9 cellular contexts compared by ENCODE assay signal in the genomic region with DNA sequence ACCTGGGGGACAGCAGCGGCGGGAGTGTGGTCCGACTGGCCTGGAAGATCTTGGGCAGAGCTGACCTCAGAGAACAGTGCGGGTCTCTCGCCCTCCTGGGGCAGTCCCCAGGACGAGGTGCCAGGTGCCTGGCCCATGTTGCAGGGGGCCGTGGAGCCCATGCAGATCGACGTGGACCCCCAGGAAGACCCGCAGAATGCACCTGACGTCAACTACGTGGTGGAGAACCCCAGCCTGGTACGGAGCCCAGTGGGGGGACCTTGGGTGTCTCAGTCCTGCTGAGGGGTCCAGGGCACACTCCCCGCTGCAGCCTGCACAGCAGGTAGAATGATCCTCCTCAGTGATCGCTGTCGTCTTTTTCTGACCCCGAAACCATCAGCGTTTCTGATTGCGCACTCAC. TPM values are rescaled to one million over a fixed set of nuclear protein-coding genes. Genes with fewer than 3 reads are reported as not detected.
A peak's percentile ranks its signal among the peaks of the same experiment; 100 is the strongest.
DNase-seq lines count a peak whose midpoint lies in the region; ATAC-seq and TF ChIP-seq lines count a peak whose summit lies in the region.
"Had no signal": no experiment of that assay in that cellular context is flagged by ENCODE, and none has a peak within 500 bp of the region (broad histone marks: within the 10 kb centered on the region; RNA-seq: fewer than 3 reads in every experiment).

No MANE protein-coding gene starts in this region.

- H3K4me1 ChIP-seq in spleen = peaks cover 20 to 85% (median 44%) of the 10 kb centered on the region in 6 donors

- WGBS in spleen, 5 donors = 86 to 96% (median 92%) methylated on average over 10 to 19 of the region's 19 CpGs

- H3K27me3 ChIP-seq in spleen (replicated peaks in 1 of 7) = no peaks in the 10 kb centered on the region
- H3K27me3 ChIP-seq: tibial nerve had no signal

- CTCF ChIA-PET in activated B cell treated with CpG ODN at 0.5 μM for 24 hours (lab: Charles Lee) = no interaction called here

- no peaks in the 10 kb centered on the region for H3K9me3 ChIP-seq in spleen
- H3K9me3 ChIP-seq: tibial nerve had no signal

- peak overlapping the region; percentile 67 to 81 for H3K4me3 ChIP-seq in foreskin fibroblast (ENCODE audit: low read depth in 1 of 2, low read length in 2 of 2)
- H3K4me3 ChIP-seq in spleen = peak overlapping the region in 4 of 8 donors; percentile 77 to 94 (median 86)

- no peak for ATAC-seq in activated B cell treated with CpG ODN at 0.5 μM for 24 hours (ENCODE audit: low read depth)
- no peak for ATAC-seq in HG03097 (IDR thresholded peaks at IDR 0.05; ENCODE audit: low FRiP score, unreplicated experiment)

- POLR2A ChIA-PET in activated B cell treated with CpG ODN at 0.5 μM for 24 hours (lab: Charles Lee) = interaction anchor here (1.6 to 4.2 kb wide), 2 partner anchors 12 to 16 kb away, joined by 7 to 30 read pairs; partner anchors contain the start of gene DCXR

- no peaks in the 10 kb centered on the region for H3K9me3 Mint-ChIP-seq in activated B cell treated with CpG ODN at 0.5 μM for 24 hours

- peak; percentile 52 for DNase-seq in activated CD8-positive, alpha-beta memory T cell treated with anti-CD3 and anti-CD28 coated beads for 24 hours
- no peak for DNase-seq in activated CD8-positive, alpha-beta memory T cell treated with anti-CD3 and anti-CD28 coated beads, Interleukin-2, amount 50 U/mL, for 48 hours
- DNase-seq in activated B cell treated with CpG ODN at 0.5 μM for 24 hours (no peak), foreskin fibroblast (no peak), spleen (peak; percentile 69), HCEC 1CT (no peak), NCI-H1417 (lab: John Stamatoyannopoulos, UW) (no peak)

- H3K4me3 Mint-ChIP-seq in activated B cell treated with CpG ODN at 0.5 μM for 24 hours = peak overlapping the region; percentile 71

- no peak for TF ChIP-seq CTCF in activated B cell treated with CpG ODN at 0.5 μM for 24 hours (IDR thresholded peaks at IDR 0.05)
- no peak for TF ChIP-seq CTCF in foreskin fibroblast (IDR thresholded peaks at IDR 0.05; ENCODE audit: low read depth, low read length)
- no peak for TF ChIP-seq CTCF in spleen (IDR thresholded peaks at IDR 0.05 in 8 of 11, conservative IDR thresholded peaks at IDR 0.05 in 3 of 11)

- intact Hi-C loops in activated B cell treated with CpG ODN at 0.5 μM for 24 hours (cut with micrococcal nuclease) (no loop called here), spleen (cut with DNase I; ENCODE audit: low total_unique reads) (no loop called here)

- no peak overlapping the region for H3K27ac Mint-ChIP-seq in activated B cell treated with CpG ODN at 0.5 μM for 24 hours

- no peak for TF ChIP-seq POLR2A in spleen (IDR thresholded peaks at IDR 0.05)

- H3K4me1 Mint-ChIP-seq in activated B cell treated with CpG ODN at 0.5 μM for 24 hours = peaks cover 17% of the 10 kb centered on the region

- peaks cover 0 to 70% (median 48%) of the 10 kb centered on the region in 6 donors for H3K36me3 ChIP-seq in spleen

- no peak overlapping the region for H3K27ac ChIP-seq in spleen

- no peaks in the 10 kb centered on the region for H3K27me3 Mint-ChIP-seq in activated B cell treated with CpG ODN at 0.5 μM for 24 hours

- H3K36me3 Mint-ChIP-seq in activated B cell treated with CpG ODN at 0.5 μM for 24 hours (ENCODE audit: low read depth) = peaks cover 29% of the 10 kb centered on the region

RNA-seq across cellular contexts. Expression of gene GPS1, which starts 1.4 kb away (rescaled TPM):
- total RNA-seq in activated B cell treated with CpG ODN at 0.5 μM for 24 hours (88.7 and 94.7 TPM in 2 replicates), spleen (10 to 100 TPM; 61.5 to 77.2 (median 66.5) TPM)
- 100 to 1,000 TPM in 1 of 3 donors, 10 to 100 TPM in 2; 69.5 to 109 (median 95.4) TPM for polyA plus RNA-seq in spleen

RNA-seq across cellular contexts. Expression of gene RFNG, which starts 1.5 kb away (rescaled TPM):
- total RNA-seq in activated B cell treated with CpG ODN at 0.5 μM for 24 hours (17.7 and 18.7 TPM in 2 replicates), spleen (10 to 100 TPM; 21.4 to 36.3 (median 26.0) TPM)
- polyA plus RNA-seq in spleen = 10 to 100 TPM; 24.5 to 42.3 (median 41.5) TPM

RNA-seq across cellular contexts. Expression of gene DUS1L, which starts 12.5 kb away (rescaled TPM):
- 127 and 134 TPM in 2 replicates for total RNA-seq in activated B cell treated with CpG ODN at 0.5 μM for 24 hours
- 100 to 1,000 TPM in 3 of 7 donors, 10 to 100 TPM in 4; 76.4 to 114 (median 87.9) TPM for total RNA-seq in spleen
- 100 to 1,000 TPM; 130 to 174 (median 173) TPM for polyA plus RNA-seq in spleen

RNA-seq across cellular contexts. Expression of gene DCXR, which starts 15.6 kb away (rescaled TPM):
- total RNA-seq in activated B cell treated with CpG ODN at 0.5 μM for 24 hours (84.3 and 85.2 TPM in 2 replicates), spleen (10 to 100 TPM; 44.2 to 82.5 (median 54.9) TPM)
- 10 to 100 TPM; 74.8 to 88.0 (median 87.6) TPM for polyA plus RNA-seq in spleen

RNA-seq across cellular contexts. Expression of gene RAC3, which starts 21.7 kb away (rescaled TPM):
- total RNA-seq in activated B cell treated with CpG ODN at 0.5 μM for 24 hours = 0.49 TPM in 1 of 2 replicates, not detected in the other
- 1 to 10 TPM in 2 of 7 donors, under 1 TPM in 3, not detected in 2; 0.60 to 1.4 (median 0.66) TPM for total RNA-seq in spleen
- polyA plus RNA-seq in spleen = 1 to 10 TPM; 1.0 to 3.4 (median 2.0) TPM

Comparison
In these comparisons a context has a peak if more than half of its experiments do, and no peak if none do; other contexts are left out.
1. DNase-seq: peak in activated CD8-positive, alpha-beta memory T cell treated with anti-CD3 and anti-CD28 coated beads for 24 hours (single experiment) and spleen (single experiment); none in activated CD8-positive, alpha-beta memory T cell treated with anti-CD3 and anti-CD28 coated beads, Interleukin-2, amount 50 U/mL, for 48 hours (single experiment), activated B cell treated with CpG ODN at 0.5 μM for 24 hours (single experiment), foreskin fibroblast (0 of 2), HCEC 1CT (single experiment) and NCI-H1417 (0 of 3).